Comparison of ENCODE assay signal across 30 cellular contexts in the genomic region with DNA sequence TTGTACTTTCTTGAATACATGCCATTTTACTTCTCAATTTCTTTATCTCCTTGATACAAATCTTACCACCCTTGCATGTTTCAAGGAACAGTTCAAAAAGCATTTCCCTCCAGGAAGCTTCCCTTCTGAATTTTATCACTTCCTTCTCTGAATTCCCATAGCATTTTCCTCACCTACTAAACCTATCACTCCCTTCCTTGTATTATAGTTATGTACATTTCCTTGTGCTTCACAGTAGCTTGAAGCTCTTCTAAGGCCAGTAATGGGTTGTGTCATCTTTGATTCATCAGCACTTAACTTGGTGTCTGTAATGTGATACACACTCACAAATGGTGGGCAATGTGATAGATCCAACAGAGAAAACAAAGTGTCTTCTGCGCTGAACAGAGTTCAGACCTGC.
"Had no signal": no experiment of that assay in that cellular context is flagged by ENCODE, and none has a peak within 500 bp of the region (broad histone marks: within the 10 kb centered on the region; RNA-seq: fewer than 3 reads in every experiment).

No MANE protein-coding gene starts in this region.

- H3K4me3 ChIP-seq: adrenal gland, body of pancreas, cardiac muscle cell, coronary artery, dorsolateral prefrontal cortex, gastroesophageal sphincter, hepatocyte, neural progenitor cell, right atrium auricular region, smooth muscle cell, upper lobe of right lung had no signal

- H3K27me3 ChIP-seq: adrenal gland, body of pancreas, cardiac muscle cell, dorsolateral prefrontal cortex, gastroesophageal sphincter, hepatocyte, neural progenitor cell, right atrium auricular region, upper lobe of right lung had no signal

- ATAC-seq: body of pancreas; gastroesophageal sphincter; left cardiac atrium; naive thymus-derived CD4-positive, alpha-beta T cell; stimulated activated memory B cell treated with anti-CD40 and anti-IgM and Interleukin-4, amounts not matched to agents 10 μg/mL and 1 μg/mL and 100 μg/mL, for 72 hours; stimulated activated naive CD8-positive, alpha-beta T cell treated with anti-CD3 and anti-CD28 coated beads, Interleukin-15, amount 100 ng/mL, for 72 hours; upper lobe of right lung had no signal

- H3K9me3 ChIP-seq: adrenal gland, body of pancreas, gastroesophageal sphincter, right atrium auricular region, upper lobe of right lung had no signal

- H3K36me3 ChIP-seq: adrenal gland, cardiac muscle cell, neural progenitor cell, right atrium auricular region, upper lobe of right lung had no signal

- DNase-seq: activated CD4-positive, alpha-beta T cell treated with anti-CD3 and anti-CD28 coated beads for 4 hours; activated CD4-positive, alpha-beta T cell treated with anti-CD3 and anti-CD28 coated beads, Interleukin-2, amount 50 U/mL, for 4 hours; activated effector memory CD4-positive, alpha-beta T cell treated with Interleukin-2 at 50 U/mL for 16 hours; activated naive CD4-positive, alpha-beta T cell treated with Interleukin-2 at 50 U/mL for 16 hours; activated naive CD8-positive, alpha-beta T cell treated with anti-CD3 and anti-CD28 coated beads for 36 hours; adrenal gland; aorta; body of pancreas; cerebellar nuclear complex; dorsolateral prefrontal cortex; effector memory CD4-positive, alpha-beta T cell; islet precursor cell; left cardiac atrium; naive thymus-derived CD4-positive, alpha-beta T cell; occipital lobe; stimulated activated CD4-positive, alpha-beta T cell treated with anti-CD3 and anti-CD28 coated beads, Interleukin-1b, Interleukin-23, amount 100 ng/mL, for 48 hours; stimulated activated CD4-positive, alpha-beta T cell treated with anti-CD3 and anti-CD28 coated beads, Interleukin-4, amount 100 ng/mL, for 4 hours; stimulated activated CD8-positive, alpha-beta memory T cell treated with anti-CD3 and anti-CD28 coated beads, Interleukin-4, amount 100 ng/mL, for 48 hours; stimulated activated naive CD8-positive, alpha-beta T cell treated with anti-CD3 and anti-CD28 coated beads, Interleukin-15, amount 100 ng/mL, for 72 hours; substantia nigra; T-helper 2 cell; upper lobe of right lung had no signal

- H3K4me1 ChIP-seq: upper lobe of right lung had no signal
